ENCODE assay signal across 21 cellular contexts in the genomic region with DNA sequence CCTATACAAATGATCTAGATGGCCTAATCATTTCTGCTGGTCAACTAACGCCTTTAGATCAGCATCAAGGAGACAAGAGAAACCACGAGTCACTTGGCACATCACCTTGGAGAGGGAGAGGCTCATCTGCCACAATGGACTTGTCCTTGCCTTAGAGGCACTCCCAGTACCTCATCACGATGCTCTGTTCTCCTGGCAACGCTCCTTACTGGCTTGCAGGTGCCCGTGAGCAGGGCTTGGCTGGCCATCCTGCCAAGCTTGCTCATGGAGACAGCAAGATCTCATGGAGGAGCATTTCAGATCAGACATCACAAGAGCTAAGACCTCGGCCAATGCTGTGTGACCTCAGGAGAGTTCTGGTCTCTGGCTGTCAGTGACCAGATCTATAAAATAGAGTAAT.
"Had no signal": no experiment of that assay in that cellular context is flagged by ENCODE, and none has a peak within 500 bp of the region (broad histone marks: within the 10 kb centered on the region; RNA-seq: fewer than 3 reads in every experiment).

No MANE protein-coding gene starts in this region.

- H3K4me2 ChIP-seq: SK-N-SH had no signal

- H3K27ac ChIP-seq: RWPE1 had no signal

- H3K36me3 ChIP-seq: MG63 had no signal

- ATAC-seq: Panc1, PC-3 had no signal

- H3K9me2 ChIP-seq: SK-N-SH had no signal

- H3K27me3 ChIP-seq: MG63 had no signal

- H3K4me3 ChIP-seq: MG63 had no signal

- H3K9me3 ChIP-seq: MG63, SK-N-SH had no signal

- DNase-seq: Karpas-422, KG1, MG63, NCI-H1092, NCI-H1105 treated with DMSO at 0.1 percent for 48 hours, NCI-H1417 treated with DMSO at 0.1 percent for 48 hours, NCI-H1694 treated with DMSO at 0.1 percent for 48 hours, NCI-H1930, NCI-H2081, NCI-H2107, NCI-H2227 treated with DMSO at 0.1 percent for 48 hours, NCI-H446, NCI-H510A, NCI-H524 treated with DMSO at 0.1 percent for 48 hours, NCI-H82, PC-3, SHP77, SK-N-SH, T-helper 1 cell had no signal

- H3K9ac ChIP-seq: SK-N-SH had no signal
